Comparison of ENCODE assay signal across 28 cellular contexts in the genomic region with DNA sequence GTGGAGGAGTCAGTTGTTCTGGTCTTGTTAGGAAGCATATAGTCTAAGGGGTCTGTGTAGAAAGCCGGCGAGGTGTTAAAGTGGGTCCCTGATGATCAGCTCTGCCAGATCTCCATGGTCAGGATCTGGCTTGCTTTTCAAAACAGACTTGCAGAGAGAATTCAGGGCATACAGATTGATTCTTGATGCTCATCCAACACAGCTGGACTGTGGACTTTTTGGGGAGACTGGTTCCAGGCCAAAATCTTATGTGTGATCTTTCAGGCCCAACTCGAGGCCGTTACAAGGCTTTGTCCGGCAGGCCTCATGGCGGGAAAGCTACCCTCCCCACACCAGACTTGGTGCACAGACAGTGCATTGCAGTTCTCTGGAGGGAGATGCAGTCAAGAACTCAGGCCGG.
"Had no signal": no experiment of that assay in that cellular context is flagged by ENCODE, and none has a peak within 500 bp of the region (broad histone marks: within the 10 kb centered on the region; RNA-seq: fewer than 3 reads in every experiment).

No MANE protein-coding gene starts in this region.

- H3K4me1 ChIP-seq: colonic mucosa, gastrocnemius medialis, gastroesophageal sphincter had no signal

- H3K4me3 ChIP-seq: colonic mucosa, coronary artery, dorsolateral prefrontal cortex, esophagus muscularis mucosa, esophagus squamous epithelium, gastrocnemius medialis, gastroesophageal sphincter, heart left ventricle, heart right ventricle had no signal

- H3K9me3 ChIP-seq: colonic mucosa, esophagus muscularis mucosa, esophagus squamous epithelium, gastrocnemius medialis, gastroesophageal sphincter, heart left ventricle, heart right ventricle had no signal

- FAIRE-seq: colon, endometrium, endothelial cell of umbilical vein, frontal cortex had no signal

- H3K36me3 ChIP-seq: colonic mucosa, esophagus muscularis mucosa, esophagus squamous epithelium, gastrocnemius medialis, gastroesophageal sphincter, heart left ventricle, heart right ventricle had no signal

- DNase-seq: colonic mucosa; cortex of kidney; dermis blood vessel endothelial cell; effector CD4-positive, alpha-beta T cell; effector CD8-positive, alpha-beta T cell; effector memory CD4-positive, alpha-beta T cell; effector memory CD8-positive, alpha-beta T cell; endodermal cell; erythroblast; esophagus squamous epithelium; foreskin fibroblast; foreskin keratinocyte; foreskin melanocyte; gastrocnemius medialis; glutamatergic neuron; head of caudate nucleus; heart left ventricle; heart right ventricle had no signal

- H3K27me3 ChIP-seq: colonic mucosa, dorsolateral prefrontal cortex, esophagus muscularis mucosa, esophagus squamous epithelium, foreskin keratinocyte, gastrocnemius medialis, gastroesophageal sphincter, heart left ventricle, heart right ventricle had no signal

- H3K27ac ChIP-seq: colonic mucosa, coronary artery, dorsolateral prefrontal cortex, epithelial cell of prostate, esophagus muscularis mucosa, esophagus squamous epithelium, foreskin keratinocyte, gastrocnemius medialis, gastroesophageal sphincter, heart left ventricle, heart right ventricle had no signal

- ATAC-seq: effector memory CD8-positive, alpha-beta T cell; esophagus mucosa; foreskin keratinocyte; gastrocnemius medialis; gastroesophageal sphincter; heart left ventricle; heart right ventricle had no signal
